In the genomic region with DNA sequence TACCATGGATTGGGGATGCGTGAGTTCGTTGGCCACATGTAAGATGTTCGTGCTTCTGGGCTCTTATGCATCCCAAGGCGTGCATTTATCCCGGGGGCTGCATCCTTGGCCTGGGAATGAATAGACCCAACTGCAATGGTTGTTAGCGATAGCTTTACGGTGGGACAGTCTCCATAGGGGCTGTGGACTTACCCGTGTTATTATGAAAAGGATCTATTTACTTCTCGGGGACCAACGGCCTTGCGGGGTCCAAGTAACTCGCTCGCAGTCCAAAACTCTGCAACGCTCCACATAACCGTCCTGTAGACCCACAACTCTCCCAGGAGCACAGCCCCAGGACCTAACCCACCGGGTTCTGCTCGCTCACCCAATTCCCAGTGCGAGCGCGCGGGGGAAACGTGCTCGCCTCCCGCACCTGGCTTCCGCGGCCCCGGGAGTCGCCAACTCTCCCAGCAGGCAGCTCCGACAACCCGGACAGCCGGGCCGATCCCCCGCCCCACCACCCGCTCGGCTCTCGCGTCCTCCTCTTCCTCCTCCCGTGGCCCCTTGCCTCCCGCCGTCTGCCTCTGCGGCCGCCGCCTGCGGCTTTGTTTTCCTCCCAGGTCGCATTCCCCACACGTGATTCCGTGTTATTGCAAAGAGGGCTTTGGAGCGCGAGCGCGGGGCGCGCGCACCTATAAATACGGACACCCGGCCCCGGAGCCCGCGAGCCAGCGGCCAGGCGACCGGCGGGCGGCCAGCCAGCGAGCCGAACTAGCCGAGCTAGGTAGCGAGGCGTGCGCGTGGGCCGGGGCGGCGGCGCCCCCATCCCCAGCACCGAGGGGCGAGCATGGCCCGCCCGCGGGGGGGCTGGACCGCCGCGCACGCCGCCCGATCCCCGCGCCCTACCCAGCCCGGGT, we compare ENCODE assay signal across 1 cellular context.
A peak's percentile ranks its signal among the peaks of the same experiment; 100 is the strongest.
TF ChIP-seq lines count a peak whose summit lies in the region.

A gene with protein sequence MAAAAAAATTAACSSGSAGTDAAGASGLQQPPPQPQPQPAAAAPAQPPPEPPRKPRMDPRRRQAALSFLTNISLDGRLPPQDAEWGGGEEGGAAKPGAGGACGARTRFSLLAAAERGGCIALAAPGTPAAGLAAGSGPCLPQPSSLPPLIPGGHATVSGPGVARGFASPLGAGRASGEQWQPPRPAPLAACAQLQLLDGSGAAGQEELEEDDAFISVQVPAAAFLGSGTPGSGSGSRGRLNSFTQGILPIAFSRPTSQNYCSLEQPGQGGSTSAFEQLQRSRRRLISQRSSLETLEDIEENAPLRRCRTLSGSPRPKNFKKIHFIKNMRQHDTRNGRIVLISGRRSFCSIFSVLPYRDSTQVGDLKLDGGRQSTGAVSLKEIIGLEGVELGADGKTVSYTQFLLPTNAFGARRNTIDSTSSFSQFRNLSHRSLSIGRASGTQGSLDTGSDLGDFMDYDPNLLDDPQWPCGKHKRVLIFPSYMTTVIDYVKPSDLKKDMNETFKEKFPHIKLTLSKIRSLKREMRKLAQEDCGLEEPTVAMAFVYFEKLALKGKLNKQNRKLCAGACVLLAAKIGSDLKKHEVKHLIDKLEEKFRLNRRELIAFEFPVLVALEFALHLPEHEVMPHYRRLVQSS (plus strand): TSS at position 706 of the 899 bp plus-strand sequence. CDS start 278 bp downstream, outside the sequence.

TF ChIP-seq in HepG2, 621 proteins besides CTCF, POLR2A, EP300 and RAD21 (continued from another document and continues in another):
- TF ChIP-seq, protein P1, sequence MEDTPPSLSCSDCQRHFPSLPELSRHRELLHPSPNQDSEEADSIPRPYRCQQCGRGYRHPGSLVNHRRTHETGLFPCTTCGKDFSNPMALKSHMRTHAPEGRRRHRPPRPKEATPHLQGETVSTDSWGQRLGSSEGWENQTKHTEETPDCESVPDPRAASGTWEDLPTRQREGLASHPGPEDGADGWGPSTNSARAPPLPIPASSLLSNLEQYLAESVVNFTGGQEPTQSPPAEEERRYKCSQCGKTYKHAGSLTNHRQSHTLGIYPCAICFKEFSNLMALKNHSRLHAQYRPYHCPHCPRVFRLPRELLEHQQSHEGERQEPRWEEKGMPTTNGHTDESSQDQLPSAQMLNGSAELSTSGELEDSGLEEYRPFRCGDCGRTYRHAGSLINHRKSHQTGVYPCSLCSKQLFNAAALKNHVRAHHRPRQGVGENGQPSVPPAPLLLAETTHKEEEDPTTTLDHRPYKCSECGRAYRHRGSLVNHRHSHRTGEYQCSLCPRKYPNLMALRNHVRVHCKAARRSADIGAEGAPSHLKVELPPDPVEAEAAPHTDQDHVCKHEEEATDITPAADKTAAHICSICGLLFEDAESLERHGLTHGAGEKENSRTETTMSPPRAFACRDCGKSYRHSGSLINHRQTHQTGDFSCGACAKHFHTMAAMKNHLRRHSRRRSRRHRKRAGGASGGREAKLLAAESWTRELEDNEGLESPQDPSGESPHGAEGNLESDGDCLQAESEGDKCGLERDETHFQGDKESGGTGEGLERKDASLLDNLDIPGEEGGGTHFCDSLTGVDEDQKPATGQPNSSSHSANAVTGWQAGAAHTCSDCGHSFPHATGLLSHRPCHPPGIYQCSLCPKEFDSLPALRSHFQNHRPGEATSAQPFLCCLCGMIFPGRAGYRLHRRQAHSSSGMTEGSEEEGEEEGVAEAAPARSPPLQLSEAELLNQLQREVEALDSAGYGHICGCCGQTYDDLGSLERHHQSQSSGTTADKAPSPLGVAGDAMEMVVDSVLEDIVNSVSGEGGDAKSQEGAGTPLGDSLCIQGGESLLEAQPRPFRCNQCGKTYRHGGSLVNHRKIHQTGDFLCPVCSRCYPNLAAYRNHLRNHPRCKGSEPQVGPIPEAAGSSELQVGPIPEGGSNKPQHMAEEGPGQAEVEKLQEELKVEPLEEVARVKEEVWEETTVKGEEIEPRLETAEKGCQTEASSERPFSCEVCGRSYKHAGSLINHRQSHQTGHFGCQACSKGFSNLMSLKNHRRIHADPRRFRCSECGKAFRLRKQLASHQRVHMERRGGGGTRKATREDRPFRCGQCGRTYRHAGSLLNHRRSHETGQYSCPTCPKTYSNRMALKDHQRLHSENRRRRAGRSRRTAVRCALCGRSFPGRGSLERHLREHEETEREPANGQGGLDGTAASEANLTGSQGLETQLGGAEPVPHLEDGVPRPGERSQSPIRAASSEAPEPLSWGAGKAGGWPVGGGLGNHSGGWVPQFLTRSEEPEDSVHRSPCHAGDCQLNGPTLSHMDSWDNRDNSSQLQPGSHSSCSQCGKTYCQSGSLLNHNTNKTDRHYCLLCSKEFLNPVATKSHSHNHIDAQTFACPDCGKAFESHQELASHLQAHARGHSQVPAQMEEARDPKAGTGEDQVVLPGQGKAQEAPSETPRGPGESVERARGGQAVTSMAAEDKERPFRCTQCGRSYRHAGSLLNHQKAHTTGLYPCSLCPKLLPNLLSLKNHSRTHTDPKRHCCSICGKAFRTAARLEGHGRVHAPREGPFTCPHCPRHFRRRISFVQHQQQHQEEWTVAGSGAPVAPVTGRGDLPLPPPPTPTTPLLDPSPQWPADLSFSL (CRISPR knock-in tag; IDR thresholded peaks at IDR 0.05), result no peak
- TF ChIP-seq ZBTB7B (CRISPR knock-in tag; IDR thresholded peaks at IDR 0.05) (peak; percentile 66), ZNF350 (CRISPR knock-in tag; IDR thresholded peaks at IDR 0.05; ENCODE audit: borderline replicate concordance, low read depth) (peak; percentile 32; the same call in 1 of the 2 replicates), HMG20A (CRISPR knock-in tag; IDR thresholded peaks at IDR 0.05; ENCODE audit: borderline replicate concordance) (peak; percentile 29; the same call in 1 of the 2 replicates), SMAD3 (CRISPR knock-in tag; IDR thresholded peaks at IDR 0.05) (peak; percentile 75; the same call in 1 of the 2 replicates), ZNF253 (CRISPR knock-in tag; IDR thresholded peaks at IDR 0.05; ENCODE audit: borderline replicate concordance) (0 out of 2 replicates have a peak, but pooled peaks have one; percentile 46), ZNF274 (CRISPR knock-in tag; IDR thresholded peaks at IDR 0.05) (no peak; the same call in 1 of the 2 replicates), SOX13 (IDR thresholded peaks at IDR 0.05) (no peak), SOX13 (CRISPR knock-in tag; conservative IDR thresholded peaks at IDR 0.05 in 1 of 2, IDR thresholded peaks at IDR 0.05 in 1 of 2) (peak in 1 of 2 experiments; percentile 71; a peak in 2 of 4 replicates), REL (CRISPR knock-in tag; conservative IDR thresholded peaks at IDR 0.05) (no peak), HNRNPL (IDR thresholded peaks at IDR 0.05; ENCODE audit: low read depth, low read length) (0 out of 2 replicates have a peak, but pooled peaks have one; percentile 32), MBNL3 (CRISPR knock-in tag; conservative IDR thresholded peaks at IDR 0.05) (no peak), FOXC1 (CRISPR knock-in tag; IDR thresholded peaks at IDR 0.05; ENCODE audit: borderline replicate concordance) (peak; percentile 71; the same call in 1 of the 2 replicates), ZNF431 (CRISPR knock-in tag; IDR thresholded peaks at IDR 0.05; ENCODE audit: borderline replicate concordance, low read depth) (0 out of 2 replicates have a peak, but pooled peaks have one; percentile 55), ZNF557 (CRISPR knock-in tag; IDR thresholded peaks at IDR 0.05) (no peak), ZNF766 (CRISPR knock-in tag; IDR thresholded peaks at IDR 0.05; ENCODE audit: borderline replicate concordance) (no peak), ZNF746 (CRISPR knock-in tag; IDR thresholded peaks at IDR 0.05) (peak; percentile 51; the same call in 1 of the 2 replicates), JARID2 (CRISPR knock-in tag; IDR thresholded peaks at IDR 0.05; ENCODE audit: insufficient replicate concordance) (no peak), TBX2 (CRISPR knock-in tag; IDR thresholded peaks at IDR 0.05; ENCODE audit: borderline replicate concordance) (peak; percentile 61), EEA1 (CRISPR knock-in tag; IDR thresholded peaks at IDR 0.05; ENCODE audit: borderline replicate concordance) (no peak), TAF1 (CRISPR knock-in tag; IDR thresholded peaks at IDR 0.05) (peak; percentile 36), HCFC1 (IDR thresholded peaks at IDR 0.05; ENCODE audit: low read depth, low read length) (no peak), ZNF792 (CRISPR knock-in tag; IDR thresholded peaks at IDR 0.05) (no peak), ETV5 (CRISPR knock-in tag; IDR thresholded peaks at IDR 0.05; ENCODE audit: borderline replicate concordance) (no peak), SRF (IDR thresholded peaks at IDR 0.05; ENCODE audit: low read depth, low read length) (no peak), ZBTB8A (CRISPR knock-in tag; IDR thresholded peaks at IDR 0.05; ENCODE audit: borderline replicate concordance, low read depth) (no peak), GABPB1 (CRISPR knock-in tag; IDR thresholded peaks at IDR 0.05) (peak; percentile 76)
- TF ChIP-seq, protein P2, sequence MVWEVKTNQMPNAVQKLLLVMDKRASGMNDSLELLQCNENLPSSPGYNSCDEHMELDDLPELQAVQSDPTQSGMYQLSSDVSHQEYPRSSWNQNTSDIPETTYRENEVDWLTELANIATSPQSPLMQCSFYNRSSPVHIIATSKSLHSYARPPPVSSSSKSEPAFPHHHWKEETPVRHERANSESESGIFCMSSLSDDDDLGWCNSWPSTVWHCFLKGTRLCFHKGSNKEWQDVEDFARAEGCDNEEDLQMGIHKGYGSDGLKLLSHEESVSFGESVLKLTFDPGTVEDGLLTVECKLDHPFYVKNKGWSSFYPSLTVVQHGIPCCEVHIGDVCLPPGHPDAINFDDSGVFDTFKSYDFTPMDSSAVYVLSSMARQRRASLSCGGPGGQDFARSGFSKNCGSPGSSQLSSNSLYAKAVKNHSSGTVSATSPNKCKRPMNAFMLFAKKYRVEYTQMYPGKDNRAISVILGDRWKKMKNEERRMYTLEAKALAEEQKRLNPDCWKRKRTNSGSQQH (CRISPR knock-in tag; IDR thresholded peaks at IDR 0.05; ENCODE audit: low read depth), result no peak
- TF ChIP-seq, protein P3, sequence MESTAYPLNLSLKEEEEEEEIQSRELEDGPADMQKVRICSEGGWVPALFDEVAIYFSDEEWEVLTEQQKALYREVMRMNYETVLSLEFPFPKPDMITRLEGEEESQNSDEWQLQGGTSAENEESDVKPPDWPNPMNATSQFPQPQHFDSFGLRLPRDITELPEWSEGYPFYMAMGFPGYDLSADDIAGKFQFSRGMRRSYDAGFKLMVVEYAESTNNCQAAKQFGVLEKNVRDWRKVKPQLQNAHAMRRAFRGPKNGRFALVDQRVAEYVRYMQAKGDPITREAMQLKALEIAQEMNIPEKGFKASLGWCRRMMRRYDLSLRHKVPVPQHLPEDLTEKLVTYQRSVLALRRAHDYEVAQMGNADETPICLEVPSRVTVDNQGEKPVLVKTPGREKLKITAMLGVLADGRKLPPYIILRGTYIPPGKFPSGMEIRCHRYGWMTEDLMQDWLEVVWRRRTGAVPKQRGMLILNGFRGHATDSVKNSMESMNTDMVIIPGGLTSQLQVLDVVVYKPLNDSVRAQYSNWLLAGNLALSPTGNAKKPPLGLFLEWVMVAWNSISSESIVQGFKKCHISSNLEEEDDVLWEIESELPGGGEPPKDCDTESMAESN (CRISPR knock-in tag; conservative IDR thresholded peaks at IDR 0.05), result 0 out of 2 replicates have a peak, but pooled peaks have one; percentile 32
- TF ChIP-seq, protein P4, sequence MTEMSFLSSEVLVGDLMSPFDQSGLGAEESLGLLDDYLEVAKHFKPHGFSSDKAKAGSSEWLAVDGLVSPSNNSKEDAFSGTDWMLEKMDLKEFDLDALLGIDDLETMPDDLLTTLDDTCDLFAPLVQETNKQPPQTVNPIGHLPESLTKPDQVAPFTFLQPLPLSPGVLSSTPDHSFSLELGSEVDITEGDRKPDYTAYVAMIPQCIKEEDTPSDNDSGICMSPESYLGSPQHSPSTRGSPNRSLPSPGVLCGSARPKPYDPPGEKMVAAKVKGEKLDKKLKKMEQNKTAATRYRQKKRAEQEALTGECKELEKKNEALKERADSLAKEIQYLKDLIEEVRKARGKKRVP (CRISPR knock-in tag; IDR thresholded peaks at IDR 0.05), result peak in 1 of 2 experiments; percentile 86; a peak in 2 of 4 replicates
- TF ChIP-seq, protein P5, sequence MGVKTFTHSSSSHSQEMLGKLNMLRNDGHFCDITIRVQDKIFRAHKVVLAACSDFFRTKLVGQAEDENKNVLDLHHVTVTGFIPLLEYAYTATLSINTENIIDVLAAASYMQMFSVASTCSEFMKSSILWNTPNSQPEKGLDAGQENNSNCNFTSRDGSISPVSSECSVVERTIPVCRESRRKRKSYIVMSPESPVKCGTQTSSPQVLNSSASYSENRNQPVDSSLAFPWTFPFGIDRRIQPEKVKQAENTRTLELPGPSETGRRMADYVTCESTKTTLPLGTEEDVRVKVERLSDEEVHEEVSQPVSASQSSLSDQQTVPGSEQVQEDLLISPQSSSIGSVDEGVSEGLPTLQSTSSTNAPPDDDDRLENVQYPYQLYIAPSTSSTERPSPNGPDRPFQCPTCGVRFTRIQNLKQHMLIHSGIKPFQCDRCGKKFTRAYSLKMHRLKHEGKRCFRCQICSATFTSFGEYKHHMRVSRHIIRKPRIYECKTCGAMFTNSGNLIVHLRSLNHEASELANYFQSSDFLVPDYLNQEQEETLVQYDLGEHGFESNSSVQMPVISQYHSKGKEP (CRISPR knock-in tag; IDR thresholded peaks at IDR 0.05), result no peak
- TF ChIP-seq, protein P6, sequence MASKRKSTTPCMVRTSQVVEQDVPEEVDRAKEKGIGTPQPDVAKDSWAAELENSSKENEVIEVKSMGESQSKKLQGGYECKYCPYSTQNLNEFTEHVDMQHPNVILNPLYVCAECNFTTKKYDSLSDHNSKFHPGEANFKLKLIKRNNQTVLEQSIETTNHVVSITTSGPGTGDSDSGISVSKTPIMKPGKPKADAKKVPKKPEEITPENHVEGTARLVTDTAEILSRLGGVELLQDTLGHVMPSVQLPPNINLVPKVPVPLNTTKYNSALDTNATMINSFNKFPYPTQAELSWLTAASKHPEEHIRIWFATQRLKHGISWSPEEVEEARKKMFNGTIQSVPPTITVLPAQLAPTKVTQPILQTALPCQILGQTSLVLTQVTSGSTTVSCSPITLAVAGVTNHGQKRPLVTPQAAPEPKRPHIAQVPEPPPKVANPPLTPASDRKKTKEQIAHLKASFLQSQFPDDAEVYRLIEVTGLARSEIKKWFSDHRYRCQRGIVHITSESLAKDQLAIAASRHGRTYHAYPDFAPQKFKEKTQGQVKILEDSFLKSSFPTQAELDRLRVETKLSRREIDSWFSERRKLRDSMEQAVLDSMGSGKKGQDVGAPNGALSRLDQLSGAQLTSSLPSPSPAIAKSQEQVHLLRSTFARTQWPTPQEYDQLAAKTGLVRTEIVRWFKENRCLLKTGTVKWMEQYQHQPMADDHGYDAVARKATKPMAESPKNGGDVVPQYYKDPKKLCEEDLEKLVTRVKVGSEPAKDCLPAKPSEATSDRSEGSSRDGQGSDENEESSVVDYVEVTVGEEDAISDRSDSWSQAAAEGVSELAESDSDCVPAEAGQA (IDR thresholded peaks at IDR 0.05; ENCODE audit: low read depth), result no peak
- TF ChIP-seq, protein P6 (CRISPR knock-in tag; IDR thresholded peaks at IDR 0.05; ENCODE audit: borderline replicate concordance), result peak; percentile 18; the same call in 1 of the 2 replicates
